ENCODE assay signal across 30 cellular contexts in genomic region chr20:21289651-21290050, GRCh38.
"Had no signal": no experiment of that assay in that cellular context is flagged by ENCODE, and none has a peak within 500 bp of the region (broad histone marks: within the 10 kb centered on the region; RNA-seq: fewer than 3 reads in every experiment).

No MANE protein-coding gene starts in this region.

- H3K79me2 ChIP-seq: hepatocyte had no signal

- H3K4me3 Mint-ChIP-seq: activated naive CD4-positive, alpha-beta T cell treated with anti-CD3 and anti-CD28 coated beads for 36 hours; activated naive CD8-positive, alpha-beta T cell treated with anti-CD3 and anti-CD28 coated beads for 36 hours; effector memory CD8-positive, alpha-beta T cell; nephron; T-helper 2 cell treated with Interferon-gamma antibody and Interleukin-4, amounts not matched to agents 5 μg/mL and 100 μg/mL, for 36 hours had no signal

- H2AFZ ChIP-seq: hepatocyte had no signal

- H3K4me2 ChIP-seq: hepatocyte had no signal

- ATAC-seq: body of pancreas; effector memory CD8-positive, alpha-beta T cell; gastroesophageal sphincter; left ventricle myocardium superior; mucosa of descending colon; right lobe of liver; stimulated activated naive CD8-positive, alpha-beta T cell treated with anti-CD3 and anti-CD28 coated beads, Interleukin-15, Interleukin-2, amounts not matched to agents 100 U/mL and 50 U/mL, for 24 hours had no signal

- H3K27ac Mint-ChIP-seq: activated naive CD4-positive, alpha-beta T cell treated with anti-CD3 and anti-CD28 coated beads for 36 hours; activated naive CD8-positive, alpha-beta T cell treated with anti-CD3 and anti-CD28 coated beads for 36 hours; effector memory CD8-positive, alpha-beta T cell; nephron; progenitor cell of endocrine pancreas; T-helper 2 cell treated with Interferon-gamma antibody and Interleukin-4, amounts not matched to agents 5 μg/mL and 100 μg/mL, for 36 hours had no signal

- H3K4me1 Mint-ChIP-seq: activated naive CD8-positive, alpha-beta T cell treated with anti-CD3 and anti-CD28 coated beads for 36 hours; nephron had no signal

- H3K27ac ChIP-seq: adrenal gland, body of pancreas, cardiac muscle cell, coronary artery, gastroesophageal sphincter, hepatocyte, ovary, right lobe of liver, skin epidermis, testis, transverse colon, VCaP had no signal

- H3K4me3 ChIP-seq: adrenal gland, body of pancreas, cardiac muscle cell, coronary artery, gastroesophageal sphincter, hepatocyte, mucosa of descending colon, ovary, right lobe of liver, skin epidermis, testis, transverse colon had no signal

- H3K36me3 Mint-ChIP-seq: activated naive CD8-positive, alpha-beta T cell treated with anti-CD3 and anti-CD28 coated beads for 36 hours had no signal

- H3K27me3 ChIP-seq: body of pancreas, cardiac muscle cell, ovary, right lobe of liver, testis had no signal

- H3K9me3 Mint-ChIP-seq: activated naive CD4-positive, alpha-beta T cell treated with anti-CD3 and anti-CD28 coated beads for 36 hours; activated naive CD8-positive, alpha-beta T cell treated with anti-CD3 and anti-CD28 coated beads for 36 hours; effector memory CD8-positive, alpha-beta T cell; nephron; T-helper 2 cell treated with Interferon-gamma antibody and Interleukin-4, amounts not matched to agents 5 μg/mL and 100 μg/mL, for 36 hours had no signal

- DNase-seq: activated CD4-positive, alpha-beta T cell treated with anti-CD3 and anti-CD28 coated beads for 4 hours; activated CD4-positive, alpha-beta T cell treated with anti-CD3 and anti-CD28 coated beads, Interleukin-2, amount 50 U/mL, for 4 hours; activated effector memory CD4-positive, alpha-beta T cell treated with anti-CD3 and anti-CD28 coated beads, Interleukin-2, amount 50 U/mL, for 16 hours; activated naive CD4-positive, alpha-beta T cell treated with anti-CD3 and anti-CD28 coated beads for 36 hours; activated naive CD8-positive, alpha-beta T cell treated with anti-CD3 and anti-CD28 coated beads for 36 hours; adrenal gland; aorta; body of pancreas; effector memory CD8-positive, alpha-beta T cell; erythroblast; islet precursor cell; left ventricle myocardium superior; mucosa of descending colon; ovary; right lobe of liver; stimulated activated CD4-positive, alpha-beta T cell treated with anti-CD3 and anti-CD28 coated beads, Interleukin-12 subunit alpha, Interleukin-12 subunit beta, amount 100 ng/mL, for 4 hours; stimulated activated CD4-positive, alpha-beta T cell treated with anti-CD3 and anti-CD28 coated beads, Interleukin-4, amount 100 ng/mL, for 1 hour; stimulated activated naive CD8-positive, alpha-beta T cell treated with anti-CD3 and anti-CD28 coated beads, Interleukin-15, Interleukin-2, amounts not matched to agents 100 U/mL and 50 U/mL, for 24 hours; T-helper 1 cell; testis; transverse colon had no signal

- H3K9me3 ChIP-seq: adrenal gland, body of pancreas, mucosa of descending colon, right lobe of liver, testis, transverse colon had no signal

- H3K4me1 ChIP-seq: adrenal gland, body of pancreas, gastroesophageal sphincter, right lobe of liver, testis, transverse colon had no signal

- H3K36me3 ChIP-seq: adrenal gland, cardiac muscle cell, gastroesophageal sphincter, ovary, right lobe of liver, transverse colon had no signal
